In genomic region chr5:102901821-102902448, GRCh38 we compare ENCODE assay signal across 14 cellular contexts.
DNase-seq lines count a peak whose midpoint lies in the region; ATAC-seq, FAIRE-seq and TF ChIP-seq lines count a peak whose summit lies in the region.
"Had no signal": no experiment of that assay in that cellular context is flagged by ENCODE, and none has a peak within 500 bp of the region (broad histone marks: within the 10 kb centered on the region; RNA-seq: fewer than 3 reads in every experiment).

No MANE protein-coding gene starts in this region.

- POLR2A ChIA-PET in endothelial cell of umbilical vein (lab: Charles Lee): no interaction called here

- no peaks in the 10 kb centered on the region for H4K20me1 ChIP-seq in endothelial cell of umbilical vein (replicated peaks; ENCODE audit: control insufficient read depth, extremely low read depth, insufficient read depth, low read length)

- no peak for TF ChIP-seq POLR2A in endothelial cell of umbilical vein (IDR thresholded peaks at IDR 0.05; ENCODE audit: low read depth, low read length)

- H3K9ac ChIP-seq in endothelial cell of umbilical vein (replicated peaks; ENCODE audit: extremely low read depth, insufficient read depth, low read length): no peak overlapping the region
- no peak overlapping the region for H3K9ac ChIP-seq in mesenchymal stem cell (ENCODE audit: low read length)

- H3K27me3 ChIP-seq in endothelial cell of umbilical vein (ENCODE audit: control insufficient read depth in 2 of 2, insufficient read depth in 2 of 2, low read length in 2 of 2): no peaks in the 10 kb centered on the region
- no peaks in the 10 kb centered on the region for H3K27me3 ChIP-seq in H7 (ENCODE audit: control insufficient read depth, insufficient read depth, low read length)
- no peaks in the 10 kb centered on the region for H3K27me3 ChIP-seq in mesenchymal stem cell (ENCODE audit: control insufficient read depth in 1 of 2, insufficient read depth in 1 of 2, low read length in 2 of 2)
- no peaks in the 10 kb centered on the region for H3K27me3 ChIP-seq in upper lobe of right lung
- H3K27me3 ChIP-seq: stomach, upper lobe of left lung had no signal

- no peak overlapping the region for H3K4me2 ChIP-seq in endothelial cell of umbilical vein (ENCODE audit: insufficient read depth, low read length)
- H3K4me2 ChIP-seq in mesenchymal stem cell (ENCODE audit: low read length, poor library complexity, severe bottlenecking): no peak overlapping the region

- H2BK15ac ChIP-seq in mesenchymal stem cell (ENCODE audit: low read depth, poor library complexity, severe bottlenecking): no peak overlapping the region

- H2BK120ac ChIP-seq in mesenchymal stem cell (ENCODE audit: low read depth, low read length): no peak overlapping the region

- no peak overlapping the region for H2AK5ac ChIP-seq in mesenchymal stem cell (ENCODE audit: low read length, severe bottlenecking)

- no peaks in the 10 kb centered on the region for H3K9me3 ChIP-seq in endothelial cell of umbilical vein (replicated peaks; ENCODE audit: control insufficient read depth, insufficient read depth, low read length)
- no peaks in the 10 kb centered on the region for H3K9me3 ChIP-seq in mesenchymal stem cell (ENCODE audit: control insufficient read depth, low read length)
- H3K9me3 ChIP-seq in upper lobe of right lung: no peaks in the 10 kb centered on the region
- H3K9me3 ChIP-seq: stomach, upper lobe of left lung had no signal

- FAIRE-seq in endothelial cell of umbilical vein (lab: Jason Lieb, UNC): no peak

- H3K27ac ChIP-seq in endothelial cell of umbilical vein (ENCODE audit: insufficient read depth, low read depth, low read length): no peak overlapping the region
- no peak overlapping the region for H3K27ac ChIP-seq in mesenchymal stem cell (ENCODE audit: low read length, poor library complexity, severe bottlenecking)
- no peak overlapping the region for H3K27ac ChIP-seq in upper lobe of right lung
- H3K27ac ChIP-seq: stomach, upper lobe of left lung, WERI-Rb-1 had no signal

- H3K4ac ChIP-seq in mesenchymal stem cell (ENCODE audit: low read depth in 1 of 2, low read length in 2 of 2): no peak overlapping the region

- H3K18ac ChIP-seq in mesenchymal stem cell (ENCODE audit: low read depth in 1 of 2, low read length in 2 of 2): no peak overlapping the region

- no peak overlapping the region for H3K14ac ChIP-seq in mesenchymal stem cell (ENCODE audit: low read length in 2 of 2)

- no CpG with 5 or more reads among the region's 1 CpG for WGBS in mesenchymal stem cell

- no peak overlapping the region for H2BK5ac ChIP-seq in mesenchymal stem cell (ENCODE audit: low read depth, low read length, poor library complexity, severe bottlenecking)

- dilution Hi-C loops in endothelial cell of umbilical vein (cut with MboI; ENCODE audit: extremely low pct_ligation_motif_present, low sequenced_read_pairs): no loop called here

- H3K79me1 ChIP-seq in mesenchymal stem cell (replicated peaks; ENCODE audit: low read length, poor library complexity, severe bottlenecking): peaks cover 15% of the 10 kb centered on the region

- H3K36me3 ChIP-seq in endothelial cell of umbilical vein (ENCODE audit: control insufficient read depth in 2 of 2, extremely low read depth in 1 of 2, insufficient read depth in 2 of 2, low read length in 2 of 2): no peaks in the 10 kb centered on the region
- H3K36me3 ChIP-seq in H7 (replicated peaks; ENCODE audit: control insufficient read depth, insufficient read depth, low read length): no peaks in the 10 kb centered on the region
- peaks cover 0 to 35% of the 10 kb centered on the region in 2 experiments for H3K36me3 ChIP-seq in mesenchymal stem cell (ENCODE audit: control insufficient read depth in 1 of 2, insufficient read depth in 2 of 2, low read depth in 1 of 2, low read length in 2 of 2)
- H3K36me3 ChIP-seq in upper lobe of right lung: no peaks in the 10 kb centered on the region
- H3K36me3 ChIP-seq: stomach, upper lobe of left lung, WERI-Rb-1 had no signal

- H4K91ac ChIP-seq in mesenchymal stem cell (ENCODE audit: low read length): no peak overlapping the region

- no peak for TF ChIP-seq CTCF in endothelial cell of umbilical vein (IDR thresholded peaks at IDR 0.05; ENCODE audit: extremely low read depth in 1 of 2, insufficient read depth in 1 of 2, low read depth in 1 of 2, low read length in 2 of 2)
- TF ChIP-seq CTCF in upper lobe of right lung (IDR thresholded peaks at IDR 0.05): no peak

- H2AFZ ChIP-seq in endothelial cell of umbilical vein (ENCODE audit: low read depth, low read length): no peak overlapping the region
- no peak overlapping the region for H2AFZ ChIP-seq in mesenchymal stem cell (ENCODE audit: low read depth, low read length)

- no peaks in the 10 kb centered on the region for H3K9me1 ChIP-seq in endothelial cell of umbilical vein (replicated peaks; ENCODE audit: control insufficient read depth, extremely low read depth, insufficient read depth, low read length)

- ATAC-seq in upper lobe of right lung (no peak), HG02571 (IDR thresholded peaks at IDR 0.05; ENCODE audit: unreplicated experiment) (no peak)

- no peaks in the 10 kb centered on the region for H3K79me2 ChIP-seq in endothelial cell of umbilical vein (ENCODE audit: control insufficient read depth, insufficient read depth, low read length)

- H4K8ac ChIP-seq in mesenchymal stem cell (ENCODE audit: low read length): no peak overlapping the region

- BruUV-seq in endothelial cell of umbilical vein (replicated peaks; lab: Mats Ljungman, UMichigan): no TSS peak

- no peak overlapping the region for H3K23ac ChIP-seq in mesenchymal stem cell (ENCODE audit: low read length in 2 of 2)

- intact Hi-C loops in endothelial cell of umbilical vein (cut with micrococcal nuclease) (no loop called here), upper lobe of right lung (cut with DNase I) (no loop called here)

- DNase-seq in SHP77 treated with DMSO at 0.1 percent for 48 hours (lab: John Stamatoyannopoulos, UW) (peak; percentile 4), SHP77 (lab: John Stamatoyannopoulos, UW) (no peak), NCI-H69 (lab: John Stamatoyannopoulos, UW) (peak; percentile 90), endothelial cell of umbilical vein (ENCODE audit: low read depth, low spot score) (peak; percentile 37), H7 (no peak), mesenchymal stem cell (no peak), upper lobe of right lung (no peak)
- DNase-seq: CD4-positive, CD25-positive, alpha-beta regulatory T cell; hippocampal formation; midbrain; stomach; upper lobe of left lung; WERI-Rb-1 had no signal

- H3K4me3 ChIP-seq in endothelial cell of umbilical vein (replicated peaks in 1 of 3; ENCODE audit: insufficient read depth in 1 of 3, low read depth in 1 of 3, low read length in 3 of 3) (no peak overlapping the region), H7 (ENCODE audit: insufficient read depth, low read depth, low read length) (no peak overlapping the region), mesenchymal stem cell (ENCODE audit: insufficient read depth in 1 of 2, low read depth in 1 of 2, low read length in 2 of 2) (no peak overlapping the region), upper lobe of right lung (no peak overlapping the region)
- H3K4me3 ChIP-seq: stomach, upper lobe of left lung had no signal

- no peak overlapping the region for H2BK12ac ChIP-seq in mesenchymal stem cell (ENCODE audit: low read length in 2 of 2)

- H3K4me1 ChIP-seq in endothelial cell of umbilical vein (ENCODE audit: control insufficient read depth, extremely low read depth, insufficient read depth, low read length): no peaks in the 10 kb centered on the region
- H3K4me1 ChIP-seq in mesenchymal stem cell (ENCODE audit: control insufficient read depth, insufficient read depth, low read depth, low read length): no peaks in the 10 kb centered on the region
- H3K4me1 ChIP-seq in upper lobe of right lung: no peaks in the 10 kb centered on the region
- H3K4me1 ChIP-seq: stomach had no signal

- CTCF ChIA-PET in endothelial cell of umbilical vein (lab: Charles Lee): no interaction called here

TF ChIP-seq in endothelial cell of umbilical vein, 7 proteins besides CTCF, POLR2A, EP300 and RAD21:
- TF ChIP-seq, protein P1, sequence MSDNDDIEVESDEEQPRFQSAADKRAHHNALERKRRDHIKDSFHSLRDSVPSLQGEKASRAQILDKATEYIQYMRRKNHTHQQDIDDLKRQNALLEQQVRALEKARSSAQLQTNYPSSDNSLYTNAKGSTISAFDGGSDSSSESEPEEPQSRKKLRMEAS (IDR thresholded peaks at IDR 0.05; ENCODE audit: insufficient read depth, insufficient read length): no peak
- TF ChIP-seq EZH2 (IDR thresholded peaks at IDR 0.05; ENCODE audit: borderline replicate concordance, low read depth, low read length, severe bottlenecking): no peak
- TF ChIP-seq GATA2 (IDR thresholded peaks at IDR 0.05; ENCODE audit: insufficient read depth, insufficient read length, low read depth, low read length): no peak

Comparison
In these comparisons a context has a peak if more than half of its experiments do, and no peak if none do; other contexts are left out.
1. DNase-seq: peak in SHP77 treated with DMSO at 0.1 percent for 48 hours (single experiment), NCI-H69 (single experiment) and endothelial cell of umbilical vein (single experiment); none in SHP77 (0 of 2), H7 (single experiment), mesenchymal stem cell (single experiment) and upper lobe of right lung (single experiment).